In the genomic region with DNA sequence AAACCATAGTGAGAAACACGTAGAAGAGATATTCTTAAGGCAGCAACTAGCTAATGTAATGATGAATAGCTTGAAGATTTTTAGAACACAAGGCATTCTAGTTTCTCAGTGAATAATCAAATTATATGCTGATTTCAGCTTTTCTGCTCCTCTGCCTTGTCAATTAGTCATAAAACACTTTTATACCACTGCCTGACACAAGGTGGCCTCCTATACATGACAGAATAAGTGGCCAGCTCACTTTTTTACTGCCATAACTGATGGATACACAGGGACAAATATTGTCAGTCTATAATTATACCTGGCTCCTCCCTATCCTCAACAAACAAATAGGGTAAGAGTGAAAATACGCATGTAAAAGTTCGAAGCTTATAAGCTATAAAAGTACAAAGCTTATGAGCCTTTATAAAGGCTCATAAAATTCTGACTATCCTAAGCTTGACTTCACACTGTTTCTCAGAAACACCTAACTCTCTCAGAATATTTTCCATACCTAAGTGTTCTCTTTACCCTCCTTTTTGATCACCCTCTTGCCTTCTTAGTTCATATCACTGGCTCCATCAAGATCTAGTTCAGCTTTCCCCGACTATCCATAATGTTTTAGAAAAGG, we compare ENCODE assay signal across 8 cellular contexts.
DNase-seq lines count a peak whose midpoint lies in the region; ATAC-seq, FAIRE-seq and TF ChIP-seq lines count a peak whose summit lies in the region.

No MANE protein-coding gene starts in this region.

- H3K27me3 Mint-ChIP-seq in CD4-positive, alpha-beta T cell = no peaks in the 10 kb centered on the region
- no peaks in the 10 kb centered on the region for H3K27me3 Mint-ChIP-seq in activated T-cell treated with anti-CD3 and anti-CD28 coated beads, Interleukin-2, amount 50 U/mL, for 4 hours (ENCODE audit: low read depth)

- FAIRE-seq in GM19239 (lab: Jason Lieb, UNC) = peak; percentile 56

- no peak overlapping the region for H3K4me3 Mint-ChIP-seq in CD4-positive, alpha-beta T cell
- no peak overlapping the region for H3K4me3 Mint-ChIP-seq in activated T-cell treated with anti-CD3 and anti-CD28 coated beads, Interleukin-2, amount 50 U/mL, for 4 hours

- POLR2A ChIA-PET in CD4-positive, alpha-beta T cell (lab: Charles Lee) = interaction anchor here (0.5 to 2.0 kb wide), 9 partner anchors 53 to 315 kb away, joined by 3 to 16 read pairs (median 4); partner anchors contain the start of gene DAPK2

- no peak for TF ChIP-seq POLR2A in ovary (IDR thresholded peaks at IDR 0.05)

- H3K9me3 ChIP-seq in CD4-positive, alpha-beta T cell (ENCODE audit: control insufficient read depth, low read length) = no peaks in the 10 kb centered on the region
- H3K9me3 ChIP-seq in ovary = no peaks in the 10 kb centered on the region

- peaks cover 3% of the 10 kb centered on the region for H3K9me3 Mint-ChIP-seq in CD4-positive, alpha-beta T cell
- H3K9me3 Mint-ChIP-seq in activated T-cell treated with anti-CD3 and anti-CD28 coated beads, Interleukin-2, amount 50 U/mL, for 4 hours = no peaks in the 10 kb centered on the region

- H3K36me3 Mint-ChIP-seq in CD4-positive, alpha-beta T cell (ENCODE audit: low read depth) = peaks cover 93% of the 10 kb centered on the region
- peaks cover 15% of the 10 kb centered on the region for H3K36me3 Mint-ChIP-seq in activated T-cell treated with anti-CD3 and anti-CD28 coated beads, Interleukin-2, amount 50 U/mL, for 4 hours (ENCODE audit: insufficient read depth)

- no peaks in the 10 kb centered on the region for H3K36me3 ChIP-seq in ovary

- 72 to 80% (median 72%) methylated on average over 4 of the region's 4 CpGs for WGBS in ovary, 3 donors

- peak overlapping the region; percentile 3 for H3K27ac Mint-ChIP-seq in CD4-positive, alpha-beta T cell

- peak in 5 of 10 experiments; percentile 15 to 24 (median 16) for DNase-seq in CD4-positive, alpha-beta T cell
- DNase-seq in GM19239 (ENCODE audit: insufficient read length, low spot score) (no peak), NCI-H446 treated with DMSO at 0.1 percent for 48 hours (lab: John Stamatoyannopoulos, UW) (peak; percentile 21), foreskin melanocyte (peak; percentile 50), ovary (peak in 1 of 5 donors; percentile 22), occipital lobe (lab: John Stamatoyannopoulos, UW) (no peak)
- no peak for DNase-seq in activated T-cell treated with anti-CD3 and anti-CD28 coated beads, Interleukin-2, amount 50 U/mL, for 4 hours

- no peak for TF ChIP-seq EP300 in ovary (IDR thresholded peaks at IDR 0.05)

- no peaks in the 10 kb centered on the region for H3K27me3 ChIP-seq in CD4-positive, alpha-beta T cell (ENCODE audit: control insufficient read depth, insufficient read depth, low read length)
- no peaks in the 10 kb centered on the region for H3K27me3 ChIP-seq in ovary

- TF ChIP-seq CTCF in CD4-positive, alpha-beta T cell (IDR thresholded peaks at IDR 0.05) = peak; percentile 80
- peak; percentile 34 to 76 (median 69) for TF ChIP-seq CTCF in ovary (IDR thresholded peaks at IDR 0.05)

- no peaks in the 10 kb centered on the region for H3K4me1 ChIP-seq in ovary (ENCODE audit: insufficient read depth)

- peak; percentile 73 for ATAC-seq in CD4-positive, alpha-beta T cell (ENCODE audit: poor library complexity)
- peak; percentile 79 for ATAC-seq in activated T-cell treated with anti-CD3 and anti-CD28 coated beads, Interleukin-2, amount 50 U/mL, for 4 hours
- ATAC-seq in GM21528 (IDR thresholded peaks at IDR 0.05; ENCODE audit: low FRiP score, unreplicated experiment) = no peak

- CTCF ChIA-PET in CD4-positive, alpha-beta T cell (lab: Charles Lee) = interaction anchor here (0.6 to 2.8 kb wide), 27 partner anchors 9 to 320 kb away, joined by 3 to 24 read pairs (median 5); partner anchors contain the start of genes DAPK2 and HERC1

- no peak overlapping the region for H3K27ac ChIP-seq in CD4-positive, alpha-beta T cell (ENCODE audit: low read depth, low read length)
- H3K27ac ChIP-seq in ovary = no peak overlapping the region

- H3K4me3 ChIP-seq in ovary = no peak overlapping the region

- intact Hi-C loops in CD4-positive, alpha-beta T cell (cut with DNase I, micrococcal nuclease) = loop anchor here (1.0 to 2.0 kb wide), 4 partner anchors 139 to 315 kb away; no protein-coding TSS in a partner anchor
- intact Hi-C loops in ovary (cut with DNase I) = loop anchor here in 3 of 4 donors (5.0 to 10.0 kb wide), 3 partner anchors 140 to 315 kb away; partner anchors contain the start of gene DAPK2 (in 1 of the 3)

- H3K4me1 Mint-ChIP-seq in CD4-positive, alpha-beta T cell (ENCODE audit: low read depth) = peaks cover 6% of the 10 kb centered on the region
- H3K4me1 Mint-ChIP-seq in activated T-cell treated with anti-CD3 and anti-CD28 coated beads, Interleukin-2, amount 50 U/mL, for 4 hours (ENCODE audit: low read depth) = no peaks in the 10 kb centered on the region

Comparison
In these comparisons a context has a peak if more than half of its experiments do, and no peak if none do; other contexts are left out.
1. DNase-seq: peak in NCI-H446 treated with DMSO at 0.1 percent for 48 hours (single experiment) and foreskin melanocyte (single experiment); none in GM19239 (single experiment), activated T-cell treated with anti-CD3 and anti-CD28 coated beads, Interleukin-2, amount 50 U/mL, for 4 hours (single experiment) and occipital lobe (single experiment).